ENCODE assay signal across 9 cellular contexts in the genomic region with DNA sequence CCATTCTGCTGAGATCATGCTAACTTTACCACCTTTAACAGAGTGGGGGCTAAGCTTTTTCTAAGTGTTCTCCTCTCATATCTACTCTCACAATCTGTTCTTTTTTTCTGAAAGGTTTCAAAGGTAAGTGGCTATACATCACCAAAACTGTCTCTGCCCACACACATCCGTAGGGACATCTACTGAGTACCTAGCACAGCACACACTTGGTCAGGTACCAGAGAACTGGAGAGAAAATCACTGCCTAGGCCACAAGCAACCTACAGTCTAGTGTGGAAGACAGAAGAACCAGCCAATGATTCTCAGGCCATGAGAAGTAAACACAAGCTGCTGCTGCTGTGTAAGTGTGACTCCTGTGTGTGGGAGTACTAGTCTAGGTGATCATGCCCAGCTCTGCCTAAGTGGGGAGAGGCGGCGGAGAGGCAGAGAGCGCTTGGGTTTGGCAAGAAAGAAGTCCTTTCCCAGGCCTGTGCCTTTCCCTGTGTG.
DNase-seq lines count a peak whose midpoint lies in the region; ATAC-seq and TF ChIP-seq lines count a peak whose summit lies in the region.
"Had no signal": no experiment of that assay in that cellular context is flagged by ENCODE, and none has a peak within 500 bp of the region (broad histone marks: within the 10 kb centered on the region; RNA-seq: fewer than 3 reads in every experiment).

No MANE protein-coding gene starts in this region.

- CTCF ChIA-PET in PC-9 (lab: Charles Lee) = no interaction called here
- CTCF ChIA-PET in naive thymus-derived CD4-positive, alpha-beta T cell (lab: Charles Lee) = no interaction called here

- POLR2A ChIA-PET in PC-9 (lab: Charles Lee; ENCODE audit: unreplicated experiment) = no interaction called here
- POLR2A ChIA-PET in naive thymus-derived CD4-positive, alpha-beta T cell (lab: Charles Lee) = no interaction called here

- peaks cover 19% of the 10 kb centered on the region for H3K4me1 Mint-ChIP-seq in memory B cell
- peaks cover 0 to 18% (median 4%) of the 10 kb centered on the region in 7 donors for H3K4me1 Mint-ChIP-seq in naive thymus-derived CD4-positive, alpha-beta T cell

- H3K36me3 Mint-ChIP-seq in memory B cell = peaks cover 14% of the 10 kb centered on the region
- H3K36me3 Mint-ChIP-seq in naive thymus-derived CD4-positive, alpha-beta T cell = peaks cover 9 to 32% (median 19%) of the 10 kb centered on the region in 5 donors

- intact Hi-C loops in PC-9 (cut with micrococcal nuclease; ENCODE audit: unreplicated experiment) = no loop called here
- intact Hi-C loops in naive thymus-derived CD4-positive, alpha-beta T cell (cut with micrococcal nuclease) = no loop called here

- no peaks in the 10 kb centered on the region; the same call in 1 of the 2 replicates for H3K36me3 ChIP-seq in PC-9 (ENCODE audit: low read depth)
- peaks cover 0 to 14% (median 0%) of the 10 kb centered on the region in 3 experiments for H3K36me3 ChIP-seq in naive thymus-derived CD4-positive, alpha-beta T cell (ENCODE audit: control insufficient read depth in 2 of 3, insufficient read depth in 3 of 3, low read length in 3 of 3)

- H3K27ac ChIP-seq in PC-9 = no peak overlapping the region
- H3K27ac ChIP-seq in naive thymus-derived CD4-positive, alpha-beta T cell (ENCODE audit: low read depth, low read length) = no peak overlapping the region

- H3K27me3 Mint-ChIP-seq in memory B cell = no peaks in the 10 kb centered on the region
- H3K27me3 Mint-ChIP-seq in naive thymus-derived CD4-positive, alpha-beta T cell = no peaks in the 10 kb centered on the region

- no peaks in the 10 kb centered on the region for H4K20me1 ChIP-seq in PC-9 (ENCODE audit: insufficient read depth)

- no peak overlapping the region for H2AFZ ChIP-seq in PC-9

- H3F3A ChIP-seq in PC-9 (ENCODE audit: insufficient read depth, low read depth) = no peaks in the 10 kb centered on the region

- ATAC-seq in GM18858 (IDR thresholded peaks at IDR 0.05; ENCODE audit: unreplicated experiment) (peak; percentile 51), GM21717 (IDR thresholded peaks at IDR 0.05; ENCODE audit: unreplicated experiment) (peak; percentile 66), HG03460 (IDR thresholded peaks at IDR 0.05; ENCODE audit: unreplicated experiment) (peak; percentile 33), memory B cell (ENCODE audit: low read depth) (no peak)
- ATAC-seq in naive thymus-derived CD4-positive, alpha-beta T cell = no peak

- H3K4me1 ChIP-seq in PC-9 (replicated peaks; ENCODE audit: insufficient read depth) = no peaks in the 10 kb centered on the region
- H3K4me1 ChIP-seq in naive thymus-derived CD4-positive, alpha-beta T cell (ENCODE audit: control insufficient read depth in 2 of 2, insufficient read depth in 2 of 2, low read length in 2 of 2) = no peaks in the 10 kb centered on the region

- no peaks in the 10 kb centered on the region for H3K9me3 Mint-ChIP-seq in memory B cell
- no peaks in the 10 kb centered on the region for H3K9me3 Mint-ChIP-seq in naive thymus-derived CD4-positive, alpha-beta T cell

- no peak overlapping the region for H3K4me2 ChIP-seq in PC-9

- H3K79me2 ChIP-seq in PC-9 (ENCODE audit: low read depth) = no peaks in the 10 kb centered on the region

- BruUV-seq in PC-9 (replicated peaks; lab: Mats Ljungman, UMichigan) = no TSS peak

- no peaks in the 10 kb centered on the region for H3K27me3 ChIP-seq in PC-9 (ENCODE audit: insufficient read depth, low read depth)
- no peaks in the 10 kb centered on the region for H3K27me3 ChIP-seq in naive thymus-derived CD4-positive, alpha-beta T cell (ENCODE audit: control insufficient read depth in 2 of 2, insufficient read depth in 2 of 2, low read length in 2 of 2)

- no peak for TF ChIP-seq CTCF in PC-9 (conservative IDR thresholded peaks at IDR 0.05)

- DNase-seq in memory B cell (ENCODE audit: low spot score in 2 of 2) (no peak), mucosa of gallbladder (ENCODE audit: low spot score) (no peak), dermis blood vessel endothelial cell (no peak), PC-9 (no peak)
- no peak for DNase-seq in naive thymus-derived CD4-positive, alpha-beta T cell
- DNase-seq: activated CD4-positive, CD25-positive, alpha-beta regulatory T cell treated with anti-CD3 and anti-CD28 coated beads, Interleukin-2, amount 50 U/mL, for 72 hours had no signal

- H3K9me3 ChIP-seq in PC-9 (ENCODE audit: insufficient read depth, low read depth) = no peaks in the 10 kb centered on the region
- no peaks in the 10 kb centered on the region for H3K9me3 ChIP-seq in naive thymus-derived CD4-positive, alpha-beta T cell (ENCODE audit: control insufficient read depth in 2 of 3, low read length in 3 of 3)

- H3K4me3 Mint-ChIP-seq in memory B cell = no peak overlapping the region
- H3K4me3 Mint-ChIP-seq in naive thymus-derived CD4-positive, alpha-beta T cell = no peak overlapping the region

- H3K9me2 ChIP-seq in PC-9 (ENCODE audit: insufficient read depth) = no peaks in the 10 kb centered on the region

- H3K27ac Mint-ChIP-seq in memory B cell = peak overlapping the region; percentile 78
- peak overlapping the region in 2 of 9 donors; percentile 22 to 70 for H3K27ac Mint-ChIP-seq in naive thymus-derived CD4-positive, alpha-beta T cell

- H3K4me3 ChIP-seq in PC-9 = no peak overlapping the region
- H3K4me3 ChIP-seq in naive thymus-derived CD4-positive, alpha-beta T cell (ENCODE audit: low read length) = no peak overlapping the region

Comparison
In these comparisons a context has a peak if more than half of its experiments do, and no peak if none do; other contexts are left out.
1. ATAC-seq: peak in GM18858 (single experiment), GM21717 (single experiment) and HG03460 (single experiment); none in memory B cell (single experiment) and naive thymus-derived CD4-positive, alpha-beta T cell (single experiment).